Comparison of ENCODE assay signal across 19 cellular contexts in genomic region chr12:68109001-68109400, GRCh38. TPM values are rescaled to one million over a fixed set of nuclear protein-coding genes. Genes with fewer than 3 reads are reported as not detected.
DNase-seq lines count a peak whose midpoint lies in the region; ATAC-seq and TF ChIP-seq lines count a peak whose summit lies in the region.
"Had no signal": no experiment of that assay in that cellular context is flagged by ENCODE, and none has a peak within 500 bp of the region (broad histone marks: within the 10 kb centered on the region; RNA-seq: fewer than 3 reads in every experiment).

No MANE protein-coding gene starts in this region.

- peaks cover 6% of the 10 kb centered on the region for H3K4me1 Mint-ChIP-seq in activated naive CD8-positive, alpha-beta T cell treated with anti-CD3 and anti-CD28 coated beads, Interleukin-2, amount 50 U/mL, for 24 hours
- H3K4me1 Mint-ChIP-seq: CD14-positive monocyte, H9 had no signal

- H3K4me3 ChIP-seq in cardiac muscle cell (no peak overlapping the region), left ventricle myocardium inferior (no peak overlapping the region)
- H3K4me3 ChIP-seq: BLaER1 had no signal

- H3K36me3 Mint-ChIP-seq in activated naive CD8-positive, alpha-beta T cell treated with anti-CD3 and anti-CD28 coated beads, Interleukin-2, amount 50 U/mL, for 24 hours (ENCODE audit: low read depth), result no peaks in the 10 kb centered on the region
- H3K36me3 Mint-ChIP-seq: CD14-positive monocyte; CD4-positive, alpha-beta memory T cell had no signal

- no peaks in the 10 kb centered on the region for H3K27me3 Mint-ChIP-seq in activated naive CD8-positive, alpha-beta T cell treated with anti-CD3 and anti-CD28 coated beads, Interleukin-2, amount 50 U/mL, for 24 hours
- H3K27me3 Mint-ChIP-seq: CD4-positive, alpha-beta memory T cell had no signal

- H3K27me3 ChIP-seq in cardiac muscle cell (no peaks in the 10 kb centered on the region), left ventricle myocardium inferior (ENCODE audit: low read depth) (no peaks in the 10 kb centered on the region)
- H3K27me3 ChIP-seq: BLaER1 had no signal

- intact Hi-C loops in left ventricle myocardium inferior (cut with micrococcal nuclease), result no loop called here

- H3K4me1 ChIP-seq in cardiac muscle cell (ENCODE audit: low read depth), result peaks cover 9% of the 10 kb centered on the region
- H3K4me1 ChIP-seq in left ventricle myocardium inferior, result no peaks in the 10 kb centered on the region

- peak; percentile 24 for DNase-seq in NK-92 treated with Interleukin-12 subunit alpha and Interleukin-12 subunit beta, amount 100 ng/mL, for 24 hours (lab: John Stamatoyannopoulos, UW)
- DNase-seq in NK-92 (lab: John Stamatoyannopoulos, UW; ENCODE audit: unreplicated experiment) (no peak), cardiac muscle cell (ENCODE audit: low read depth in 1 of 2, low spot score in 1 of 2) (no peak), left ventricle myocardium inferior (no peak), SHP77 (lab: John Stamatoyannopoulos, UW) (no peak)
- DNase-seq in activated naive CD8-positive, alpha-beta T cell treated with anti-CD3 and anti-CD28 coated beads, Interleukin-2, amount 50 U/mL, for 24 hours, result no peak
- no peak for DNase-seq in activated CD4-positive, CD25-positive, alpha-beta regulatory T cell treated with anti-CD3 and anti-CD28 coated beads, Interleukin-2, amount 50 U/mL, for 72 hours
- DNase-seq: 8988T; CD4-positive, alpha-beta memory T cell; DMS153; DND-41; H9 had no signal

- no peaks in the 10 kb centered on the region for H3K9me3 Mint-ChIP-seq in activated naive CD8-positive, alpha-beta T cell treated with anti-CD3 and anti-CD28 coated beads, Interleukin-2, amount 50 U/mL, for 24 hours
- H3K9me3 Mint-ChIP-seq: CD14-positive monocyte; CD4-positive, alpha-beta memory T cell; H9 had no signal

- no peak overlapping the region for H3K27ac Mint-ChIP-seq in activated naive CD8-positive, alpha-beta T cell treated with anti-CD3 and anti-CD28 coated beads, Interleukin-2, amount 50 U/mL, for 24 hours
- H3K27ac Mint-ChIP-seq: CD14-positive monocyte; CD4-positive, alpha-beta memory T cell; H9 had no signal

- H3K27ac ChIP-seq in cardiac muscle cell (peak overlapping the region; percentile 81), left ventricle myocardium inferior (replicated peaks) (no peak overlapping the region)
- H3K27ac ChIP-seq: BLaER1 had no signal

- H3K36me3 ChIP-seq in cardiac muscle cell (no peaks in the 10 kb centered on the region), left ventricle myocardium inferior (no peaks in the 10 kb centered on the region)
- H3K36me3 ChIP-seq: BLaER1 had no signal

- no peak for TF ChIP-seq CTCF in cardiac muscle cell (IDR thresholded peaks at IDR 0.05; ENCODE audit: low read depth, low read length)
- no peak for TF ChIP-seq CTCF in left ventricle myocardium inferior (IDR thresholded peaks at IDR 0.05; ENCODE audit: borderline replicate concordance)

- H3K9me3 ChIP-seq in cardiac muscle cell (ENCODE audit: low read depth) (no peaks in the 10 kb centered on the region), left ventricle myocardium inferior (replicated peaks) (no peaks in the 10 kb centered on the region)
- H3K9me3 ChIP-seq: BLaER1 had no signal

- no peak overlapping the region for H3K4me3 Mint-ChIP-seq in activated naive CD8-positive, alpha-beta T cell treated with anti-CD3 and anti-CD28 coated beads, Interleukin-2, amount 50 U/mL, for 24 hours
- H3K4me3 Mint-ChIP-seq: CD14-positive monocyte; CD4-positive, alpha-beta memory T cell; H9 had no signal

- ATAC-seq in activated naive CD8-positive, alpha-beta T cell treated with anti-CD3 and anti-CD28 coated beads, Interleukin-2, amount 50 U/mL, for 24 hours, result peak; percentile 70
- no peak for ATAC-seq in activated CD4-positive, CD25-positive, alpha-beta regulatory T cell treated with anti-CD3 and anti-CD28 coated beads, Interleukin-2, amount 50 U/mL, for 24 hours

RNA-seq across cellular contexts. Expression of gene IFNG, which starts 50.5 kb away (rescaled TPM):
- total RNA-seq in cardiac muscle cell (not detected in 2 replicates), left ventricle myocardium inferior (not detected)
- polyA plus RNA-seq in cardiac muscle cell, result 0.11 TPM in 1 of 2 replicates, not detected in the other
- total RNA-seq: A673, H1, H9, HT-29 had no signal
- polyA plus RNA-seq: AG04450, CD14-positive monocyte, H1 had no signal
